In the genomic region with DNA sequence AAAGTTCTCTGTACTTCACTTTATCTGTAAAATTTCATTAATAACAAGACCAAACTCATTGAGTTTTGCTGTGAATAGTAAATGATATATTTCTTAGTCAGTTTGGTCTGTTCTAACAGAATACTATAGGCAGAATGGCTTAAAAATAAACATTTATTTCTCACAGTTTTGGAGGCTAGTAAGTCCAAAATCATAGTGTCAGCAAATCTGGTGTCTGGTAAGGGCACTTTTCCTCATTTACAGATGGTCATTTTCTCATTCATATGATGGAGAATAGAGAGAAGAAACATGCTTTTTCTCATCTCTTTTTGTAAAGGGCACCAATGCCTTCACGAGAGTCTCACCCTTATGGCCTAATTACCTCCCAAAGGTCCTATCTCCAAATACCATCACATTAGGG, we compare ENCODE assay signal across 26 cellular contexts.
A peak's percentile ranks its signal among the peaks of the same experiment; 100 is the strongest.
DNase-seq lines count a peak whose midpoint lies in the region; ATAC-seq, FAIRE-seq and TF ChIP-seq lines count a peak whose summit lies in the region.
"Had no signal": no experiment of that assay in that cellular context is flagged by ENCODE, and none has a peak within 500 bp of the region (broad histone marks: within the 10 kb centered on the region; RNA-seq: fewer than 3 reads in every experiment).

No MANE protein-coding gene starts in this region.

- WGBS in A549 (ENCODE audit: missing lambda C conversion rate): 0% methylated on average over 1 of the region's 1 CpG
- no CpG with 5 or more reads among the region's 1 CpG for WGBS in IMR-90 (ENCODE audit: extremely low coverage in 2 of 2, insufficient read length in 1 of 2), 2 experiments
- WGBS in K562 (ENCODE audit: insufficient coverage, low coverage, missing lambda C conversion rate): 0% methylated on average over 1 of the region's 1 CpG
- 77% methylated on average over 1 of the region's 1 CpG for WGBS in hepatocyte (ENCODE audit: low lambda C conversion rate, missing lambda C conversion rate)

- H2AK5ac ChIP-seq in IMR-90 (ENCODE audit: low read depth, low read length): no peak overlapping the region

- H3K4me3 ChIP-seq in A549 (no peak overlapping the region), IMR-90 (ENCODE audit: insufficient read depth, low read depth, low read length) (no peak overlapping the region), K562 (no peak overlapping the region), hepatocyte (no peak overlapping the region), breast epithelium (no peak overlapping the region)
- H3K4me3 ChIP-seq in CD8-positive, alpha-beta T cell (ENCODE audit: low read depth, low read length): no peak overlapping the region
- H3K4me3 ChIP-seq: BLaER1 treated with 17β-estradiol and CSF1 and Interleukin-3, amounts not matched to agents 10 nM and 100 nM; GM12878 had no signal

- TF ChIP-seq CTCF in A549 (IDR thresholded peaks at IDR 0.05) (no peak), IMR-90 (conservative IDR thresholded peaks at IDR 0.05; ENCODE audit: low read depth, low read length) (no peak), K562 (IDR thresholded peaks at IDR 0.05 in 2 of 3, conservative IDR thresholded peaks at IDR 0.05 in 1 of 3; ENCODE audit: insufficient read depth in 2 of 3, low read depth in 1 of 3, low read length in 3 of 3) (no peak), hepatocyte (IDR thresholded peaks at IDR 0.05; ENCODE audit: poor library complexity) (no peak), breast epithelium (IDR thresholded peaks at IDR 0.05) (no peak)
- TF ChIP-seq CTCF in CD8-positive, alpha-beta T cell (IDR thresholded peaks at IDR 0.05): no peak

- H3K4me1 Mint-ChIP-seq in CD8-positive, alpha-beta T cell (ENCODE audit: low read depth): no peaks in the 10 kb centered on the region
- H3K4me1 Mint-ChIP-seq: B cell; CD8-positive, alpha-beta memory T cell had no signal

- in situ Hi-C loops in IMR-90 (cut with MboI; ENCODE audit: low sequenced_read_pairs): no loop called here
- in situ Hi-C loops in K562 (cut with MboI): no loop called here

- H2BK20ac ChIP-seq in IMR-90 (ENCODE audit: low read depth, low read length): no peak overlapping the region

- no peak overlapping the region for H3K56ac ChIP-seq in IMR-90 (ENCODE audit: extremely low read depth, insufficient read depth, low read length)

- no peak overlapping the region for H2BK120ac ChIP-seq in IMR-90 (ENCODE audit: low read depth, low read length)

- H3K18ac ChIP-seq in IMR-90 (ENCODE audit: low read depth, low read length): no peak overlapping the region

- H3K36me3 Mint-ChIP-seq in CD8-positive, alpha-beta T cell: no peaks in the 10 kb centered on the region
- H3K36me3 Mint-ChIP-seq: CD8-positive, alpha-beta memory T cell had no signal

- H3K4me2 ChIP-seq in A549 (no peak overlapping the region), IMR-90 (ENCODE audit: low read depth, low read length) (no peak overlapping the region), K562 (ENCODE audit: insufficient read depth, low read length) (no peak overlapping the region), hepatocyte (no peak overlapping the region)
- H3K4me2 ChIP-seq: BLaER1 treated with 17β-estradiol and CSF1 and Interleukin-3, amounts not matched to agents 10 nM and 100 nM had no signal

- no peak overlapping the region for H4K5ac ChIP-seq in IMR-90 (ENCODE audit: low read depth, low read length)

- no peak overlapping the region for H2BK5ac ChIP-seq in IMR-90 (ENCODE audit: low read depth, low read length, poor library complexity, severe bottlenecking)

- TF ChIP-seq EP300 in A549 (IDR thresholded peaks at IDR 0.05): no peak
- no peak for TF ChIP-seq EP300 in K562 (IDR thresholded peaks at IDR 0.05; ENCODE audit: low read length)

- TF ChIP-seq RAD21 in A549 (conservative IDR thresholded peaks at IDR 0.05 in 1 of 2, IDR thresholded peaks at IDR 0.05 in 1 of 2): no peak
- no peak for TF ChIP-seq RAD21 in IMR-90 (IDR thresholded peaks at IDR 0.05; ENCODE audit: low read length)
- no peak for TF ChIP-seq RAD21 in K562 (CRISPR knock-in tag; conservative IDR thresholded peaks at IDR 0.05 in 1 of 2, IDR thresholded peaks at IDR 0.05 in 1 of 2)

- no peaks in the 10 kb centered on the region for H3K27me3 ChIP-seq in IMR-90 (ENCODE audit: control insufficient read depth, insufficient read depth, low read length)
- H3K27me3 ChIP-seq in K562 (ENCODE audit: control insufficient read depth in 2 of 2, insufficient read depth in 2 of 2, low read length in 2 of 2): no peaks in the 10 kb centered on the region
- no peaks in the 10 kb centered on the region for H3K27me3 ChIP-seq in hepatocyte
- H3K27me3 ChIP-seq in breast epithelium: no peaks in the 10 kb centered on the region
- no peaks in the 10 kb centered on the region for H3K27me3 ChIP-seq in CD8-positive, alpha-beta T cell (ENCODE audit: insufficient read depth, low read length)

- no peak overlapping the region for H4K91ac ChIP-seq in IMR-90 (ENCODE audit: insufficient read depth, low read depth, low read length)

- BruUV-seq in IMR-90 (replicated peaks; lab: Mats Ljungman, UMichigan): no TSS peak
- no TSS peak for BruUV-seq in K562 (replicated peaks; lab: Mats Ljungman, UMichigan)

- no peak overlapping the region for H3K14ac ChIP-seq in IMR-90 (replicated peaks; ENCODE audit: low read depth, low read length)

- H4K8ac ChIP-seq in IMR-90 (ENCODE audit: low read depth in 2 of 2, low read length in 2 of 2): no peak overlapping the region

- H3K9me3 Mint-ChIP-seq in CD8-positive, alpha-beta T cell: no peaks in the 10 kb centered on the region
- H3K9me3 Mint-ChIP-seq: CD4-positive, alpha-beta T cell; CD8-positive, alpha-beta memory T cell had no signal

- no peaks in the 10 kb centered on the region for H3K79me1 ChIP-seq in IMR-90 (ENCODE audit: low read depth in 1 of 2, low read length in 2 of 2)

- no peak overlapping the region for H2AFZ ChIP-seq in IMR-90 (replicated peaks; ENCODE audit: low read length, poor library complexity)
- no peak overlapping the region for H2AFZ ChIP-seq in K562 (ENCODE audit: low read depth, low read length)
- no peak overlapping the region for H2AFZ ChIP-seq in hepatocyte

- H3K4ac ChIP-seq in IMR-90 (ENCODE audit: low read depth, low read length): no peak overlapping the region

- no peaks in the 10 kb centered on the region for H3K9me1 ChIP-seq in IMR-90 (ENCODE audit: insufficient read depth, low read length)
- H3K9me1 ChIP-seq in K562 (ENCODE audit: control insufficient read depth, insufficient read depth, low read length): no peaks in the 10 kb centered on the region

- POLR2A ChIA-PET in A549 (lab: Yijun Ruan, JAX) (no interaction called here), IMR-90 (lab: Charles Lee; ENCODE audit: unreplicated experiment) (no interaction called here), K562 (lab: Yijun Ruan, JAX) (no interaction called here)
- POLR2A ChIA-PET in CD8-positive, alpha-beta T cell (lab: Charles Lee): no interaction called here

- FAIRE-seq in A549 (lab: Jason Lieb, UNC) (no peak), K562 (lab: Jason Lieb, UNC) (no peak)
- FAIRE-seq: A204.1, GM12878, GM12892, GM18507 had no signal

- no peak overlapping the region for H2BK15ac ChIP-seq in IMR-90 (ENCODE audit: low read depth, low read length)

- dilution Hi-C loops in IMR-90 (cut with HindIII; ENCODE audit: low sequenced_read_pairs, unreplicated experiment): no loop called here

- CTCF ChIA-PET in A549 (lab: Yijun Ruan, JAX): no interaction called here
- CTCF ChIA-PET in IMR-90 (lab: Yijun Ruan, JAX): no interaction called here
- CTCF ChIA-PET in K562 (lab: Yijun Ruan, JAX; ENCODE audit: low intra/inter-chr PET ratio): no interaction called here
- CTCF ChIA-PET in CD8-positive, alpha-beta T cell (lab: Charles Lee): no interaction called here

- H3K79me2 ChIP-seq in K562 (ENCODE audit: control insufficient read depth, insufficient read depth, low read length): no peaks in the 10 kb centered on the region
- no peaks in the 10 kb centered on the region for H3K79me2 ChIP-seq in hepatocyte

- intact Hi-C loops in IMR-90 (cut with micrococcal nuclease) (no loop called here), K562 (cut with micrococcal nuclease) (no loop called here), breast epithelium (cut with DNase I; ENCODE audit: low total_unique reads) (no loop called here)
- intact Hi-C loops in CD8-positive, alpha-beta T cell (cut with DNase I, micrococcal nuclease): no loop called here

- H3K36me3 ChIP-seq in IMR-90 (ENCODE audit: control insufficient read depth, insufficient read depth, low read length): no peaks in the 10 kb centered on the region
- no peaks in the 10 kb centered on the region for H3K36me3 ChIP-seq in K562 (ENCODE audit: control insufficient read depth, insufficient read depth, low read length)
- H3K36me3 ChIP-seq in hepatocyte (replicated peaks; ENCODE audit: insufficient read depth, low read depth): no peaks in the 10 kb centered on the region
- no peaks in the 10 kb centered on the region for H3K36me3 ChIP-seq in breast epithelium
- H3K36me3 ChIP-seq in CD8-positive, alpha-beta T cell (ENCODE audit: insufficient read depth, low read length): no peaks in the 10 kb centered on the region
- H3K36me3 ChIP-seq: BLaER1 treated with 17β-estradiol and CSF1 and Interleukin-3, amounts not matched to agents 10 nM and 100 nM had no signal

- H3K27ac Mint-ChIP-seq in CD8-positive, alpha-beta T cell: no peak overlapping the region
- H3K27ac Mint-ChIP-seq: B cell; CD4-positive, alpha-beta T cell; CD8-positive, alpha-beta memory T cell had no signal

- no peaks in the 10 kb centered on the region for H3K27me3 Mint-ChIP-seq in CD8-positive, alpha-beta T cell (ENCODE audit: low read depth)
- H3K27me3 Mint-ChIP-seq: B cell; CD4-positive, alpha-beta T cell; CD8-positive, alpha-beta memory T cell had no signal

- H3K4me1 ChIP-seq in A549: no peaks in the 10 kb centered on the region
- no peaks in the 10 kb centered on the region for H3K4me1 ChIP-seq in IMR-90 (ENCODE audit: control insufficient read depth, insufficient read depth, low read length)
- no peaks in the 10 kb centered on the region for H3K4me1 ChIP-seq in K562 (replicated peaks in 1 of 2; ENCODE audit: control insufficient read depth in 2 of 2, insufficient read depth in 2 of 2, low read length in 2 of 2)
- no peaks in the 10 kb centered on the region for H3K4me1 ChIP-seq in hepatocyte (ENCODE audit: insufficient read depth)
- H3K4me1 ChIP-seq in breast epithelium: no peaks in the 10 kb centered on the region
- H3K4me1 ChIP-seq in CD8-positive, alpha-beta T cell (ENCODE audit: insufficient read depth, low read length): no peaks in the 10 kb centered on the region
- H3K4me1 ChIP-seq: BLaER1 treated with 17β-estradiol and CSF1 and Interleukin-3, amounts not matched to agents 10 nM and 100 nM had no signal

- no peak overlapping the region for H3K4me3 Mint-ChIP-seq in CD8-positive, alpha-beta T cell
- H3K4me3 Mint-ChIP-seq: B cell; CD4-positive, alpha-beta T cell; CD8-positive, alpha-beta memory T cell had no signal

- ATAC-seq in A549 (no peak), IMR-90 (ENCODE audit: low read depth) (no peak), K562 (no peak)
- no peak for ATAC-seq in CD8-positive, alpha-beta T cell
- ATAC-seq: GM12878 had no signal

- no peaks in the 10 kb centered on the region for H3K9me2 ChIP-seq in hepatocyte (replicated peaks; ENCODE audit: insufficient read depth)

- H2AK9ac ChIP-seq in IMR-90 (replicated peaks; ENCODE audit: low read depth, low read length, poor library complexity): no peak overlapping the region

- TF ChIP-seq POLR2A in A549 (IDR thresholded peaks at IDR 0.05; ENCODE audit: low read length) (no peak), IMR-90 (IDR thresholded peaks at IDR 0.05; ENCODE audit: low read depth, low read length) (no peak), K562 (conservative IDR thresholded peaks at IDR 0.05) (no peak), breast epithelium (IDR thresholded peaks at IDR 0.05) (no peak)

- H4K20me1 ChIP-seq in IMR-90 (ENCODE audit: insufficient read depth, low read length) (no peaks in the 10 kb centered on the region), K562 (replicated peaks; ENCODE audit: control insufficient read depth, insufficient read depth, low read length) (no peaks in the 10 kb centered on the region), hepatocyte (ENCODE audit: insufficient read depth, poor library complexity, severe bottlenecking) (no peaks in the 10 kb centered on the region)
- H4K20me1 ChIP-seq: BLaER1 treated with 17β-estradiol and CSF1 and Interleukin-3, amounts not matched to agents 10 nM and 100 nM had no signal

- DNase-seq in A549 (ENCODE audit: low read depth in 1 of 2, low spot score in 1 of 2) (no peak), IMR-90 (no peak), K562 (ENCODE audit: extremely low read depth in 1 of 4, low spot score in 3 of 4) (no peak), hepatocyte (ENCODE audit: low spot score) (no peak), breast epithelium (ENCODE audit: low spot score in 2 of 2) (no peak), hippocampal formation (lab: John Stamatoyannopoulos, UW) (no peak)
- DNase-seq in CD8-positive, alpha-beta T cell: no peak
- DNase-seq: 8988T; AML-193; CD4-positive, alpha-beta T cell; CD8-positive, alpha-beta memory T cell; COR-L47; DMS 273 treated with DMSO at 0.1 percent for 48 hours; DMS153; DMS53; DMS79; DND-41; EL; GDM1 had no signal

- H3K9me3 ChIP-seq in A549 (no peaks in the 10 kb centered on the region), IMR-90 (ENCODE audit: control insufficient read depth, insufficient read depth, low read length) (no peaks in the 10 kb centered on the region), K562 (replicated peaks; ENCODE audit: control insufficient read depth, insufficient read depth, low read depth, low read length) (no peaks in the 10 kb centered on the region), hepatocyte (ENCODE audit: low read depth) (no peaks in the 10 kb centered on the region), breast epithelium (no peaks in the 10 kb centered on the region)
- no peaks in the 10 kb centered on the region for H3K9me3 ChIP-seq in CD8-positive, alpha-beta T cell (ENCODE audit: low read length)
- H3K9me3 ChIP-seq: BLaER1 treated with 17β-estradiol and CSF1 and Interleukin-3, amounts not matched to agents 10 nM and 100 nM had no signal

- no peak overlapping the region for H3K23ac ChIP-seq in IMR-90 (ENCODE audit: low read depth, low read length)

- no peak overlapping the region for H3K27ac ChIP-seq in A549
- H3K27ac ChIP-seq in IMR-90 (ENCODE audit: insufficient read depth, low read length): no peak overlapping the region
- H3K27ac ChIP-seq in K562 (ENCODE audit: extremely low read depth, low read depth, low read length): no peak overlapping the region
- H3K27ac ChIP-seq in hepatocyte: peak overlapping the region; percentile 78
- H3K27ac ChIP-seq in breast epithelium: no peak overlapping the region
- H3K27ac ChIP-seq in CD8-positive, alpha-beta T cell (ENCODE audit: low read depth, low read length): no peak overlapping the region
- H3K27ac ChIP-seq: BLaER1 treated with 17β-estradiol and CSF1 and Interleukin-3, amounts not matched to agents 10 nM and 100 nM; C4-2B had no signal

- H3K9ac ChIP-seq in IMR-90 (ENCODE audit: low read depth, low read length) (no peak overlapping the region), K562 (ENCODE audit: insufficient read depth in 1 of 2, low read depth in 2 of 2, low read length in 2 of 2) (no peak overlapping the region)
- H3K9ac ChIP-seq: BLaER1 treated with 17β-estradiol and CSF1 and Interleukin-3, amounts not matched to agents 10 nM and 100 nM had no signal

Comparison
In these comparisons a context has a peak if more than half of its experiments do, and no peak if none do; other contexts are left out.
1. Of the 35 proteins assayed by ChIP-seq in both K562 and A549: peak only in K562: none; only in A549: MAFK; in both: none; in neither: 34.